In the genomic region with DNA sequence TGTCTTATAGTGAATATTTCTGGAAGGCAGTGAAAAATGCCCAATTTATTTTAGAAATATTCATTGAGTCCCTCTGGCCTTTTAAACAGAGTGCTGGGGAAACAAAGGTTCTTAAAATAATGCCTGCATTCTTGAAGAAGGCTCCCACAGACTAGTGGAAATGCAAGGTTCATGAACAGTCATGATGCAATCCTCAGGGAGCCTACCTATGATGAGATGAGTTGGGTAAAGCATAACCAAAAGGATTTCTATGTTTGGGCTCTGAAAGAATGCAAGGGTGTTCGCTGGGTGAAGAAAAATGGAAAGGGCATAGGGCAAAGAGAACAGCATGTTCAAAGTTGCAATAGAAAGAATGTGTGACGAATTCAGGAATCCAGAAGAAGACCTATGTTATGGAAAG, we compare ENCODE assay signal across 34 cellular contexts.
"Had no signal": no experiment of that assay in that cellular context is flagged by ENCODE, and none has a peak within 500 bp of the region (broad histone marks: within the 10 kb centered on the region; RNA-seq: fewer than 3 reads in every experiment).

No MANE protein-coding gene starts in this region.

- H3K27me3 Mint-ChIP-seq: activated B cell treated with CpG ODN at 0.5 μM for 24 hours; activated T-helper 17 cell treated with anti-CD3 and anti-CD28 coated beads, Interleukin-2, amount 50 U/mL, for 72 hours had no signal

- H3K36me3 Mint-ChIP-seq: activated CD4-positive, alpha-beta memory T cell treated with anti-CD3 and anti-CD28 coated beads for 36 hours; activated naive CD4-positive, alpha-beta T cell treated with anti-CD3 and anti-CD28 coated beads, Interleukin-2, amount 50 U/mL, for 72 hours; activated naive CD8-positive, alpha-beta T cell treated with anti-CD3 and anti-CD28 coated beads for 36 hours had no signal

- H3K27ac Mint-ChIP-seq: activated B cell treated with CpG ODN at 0.5 μM for 24 hours; activated CD4-positive, alpha-beta memory T cell treated with anti-CD3 and anti-CD28 coated beads for 36 hours; activated CD4-positive, alpha-beta T cell treated with anti-CD3 and anti-CD28 coated beads, Interleukin-2, amount 10 ng/mL, durations not matched to agents 24 days and 14 days; activated CD8-positive, alpha-beta T cell treated with anti-CD3 and anti-CD28 coated beads for 36 hours; activated naive CD4-positive, alpha-beta T cell treated with anti-CD3 and anti-CD28 coated beads for 36 hours; activated naive CD4-positive, alpha-beta T cell treated with anti-CD3 and anti-CD28 coated beads, Interleukin-2, amount 50 U/mL, for 72 hours; activated naive CD8-positive, alpha-beta T cell treated with anti-CD3 and anti-CD28 coated beads for 36 hours; activated T-cell treated with anti-CD3 and anti-CD28 coated beads, Interleukin-2, amount 50 U/mL, for 72 hours; activated T-helper 1 cell treated with anti-CD3 and anti-CD28 coated beads, Interleukin-12 subunit alpha, Interleukin-12 subunit beta, Interleukin-2, Interleukin-4 antibody, amounts not matched to agents 30 ng/mL and 10 ng/mL and 1 ng/mL, durations not matched to agents 14 hours and 24 hours and 36 hours; activated T-helper 17 cell treated with anti-CD3 and anti-CD28 coated beads, Interleukin-2, amount 50 U/mL, for 72 hours; T-helper 1 cell treated with Interleukin-12 subunit alpha and Interleukin-12 subunit beta and Interleukin-4 antibody, amounts not matched to agents 30 μg/mL and 1 μg/mL, for 36 hours; T-helper 2 cell treated with Interferon-gamma antibody and Interleukin-4, amounts not matched to agents 5 μg/mL and 100 μg/mL, for 36 hours had no signal

- H3K4me3 ChIP-seq: adrenal gland, body of pancreas, breast epithelium had no signal

- DNase-seq: activated B cell treated with CpG ODN at 0.5 μM for 24 hours; activated CD4-positive, alpha-beta memory T cell treated with anti-CD3 and anti-CD28 coated beads for 36 hours; activated CD4-positive, alpha-beta T cell treated with anti-CD3 and anti-CD28 coated beads for 4 hours; activated CD4-positive, alpha-beta T cell treated with anti-CD3 and anti-CD28 coated beads, Interleukin-2, amount 10 ng/mL, durations not matched to agents 24 days and 14 days; activated CD4-positive, alpha-beta T cell treated with anti-CD3 and anti-CD28 coated beads, Interleukin-2, amount 50 U/mL, for 1 hour; activated CD4-positive, alpha-beta T cell treated with anti-CD3 and anti-CD28 coated beads, Interleukin-2, amount 50 U/mL, for 4 hours; activated CD4-positive, CD25-positive, alpha-beta regulatory T cell treated with anti-CD3 and anti-CD28 coated beads, Interleukin-2, amount 50 U/mL, for 72 hours; activated CD8-positive, alpha-beta memory T cell treated with anti-CD3 and anti-CD28 coated beads, Interleukin-2, amount 50 U/mL, for 4 hours; activated CD8-positive, alpha-beta T cell treated with anti-CD3 and anti-CD28 coated beads for 36 hours; activated effector memory CD4-positive, alpha-beta T cell treated with anti-CD3 and anti-CD28 coated beads, Interleukin-2, amount 50 U/mL, for 16 hours; activated gamma-delta T cell treated with Interleukin-2 at 50 U/mL for 16 hours; activated naive CD4-positive, alpha-beta T cell; activated naive CD4-positive, alpha-beta T cell treated with anti-CD3 and anti-CD28 coated beads for 36 hours; activated naive CD4-positive, alpha-beta T cell treated with anti-CD3 and anti-CD28 coated beads, Interleukin-2, amount 50 U/mL, for 16 hours; activated naive CD8-positive, alpha-beta T cell treated with anti-CD3 and anti-CD28 coated beads for 36 hours; activated T-cell treated with anti-CD3 and anti-CD28 coated beads for 4 hours; activated T-cell treated with anti-CD3 and anti-CD28 coated beads, Interleukin-2, amount 50 U/mL, for 1 hour; activated T-cell treated with anti-CD3 and anti-CD28 coated beads, Interleukin-2, amount 50 U/mL, for 4 hours; activated T-cell treated with anti-CD3 and anti-CD28 coated beads, Interleukin-2, amount 50 U/mL, for 72 hours; adrenal gland; amniotic stem cell; aorta; body of pancreas; brain microvascular endothelial cell; central memory CD4-positive, alpha-beta T cell; T-helper 2 cell; T-helper 9 cell had no signal

- H3K36me3 ChIP-seq: adrenal gland, brain microvascular endothelial cell, breast epithelium had no signal

- H3K4me1 ChIP-seq: adrenal gland, body of pancreas, breast epithelium had no signal

- H3K4me3 Mint-ChIP-seq: activated B cell treated with CpG ODN at 0.5 μM for 24 hours; activated CD4-positive, alpha-beta memory T cell treated with anti-CD3 and anti-CD28 coated beads for 36 hours; activated CD4-positive, alpha-beta T cell treated with anti-CD3 and anti-CD28 coated beads, Interleukin-2, amount 10 ng/mL, durations not matched to agents 24 days and 14 days; activated CD8-positive, alpha-beta T cell treated with anti-CD3 and anti-CD28 coated beads for 36 hours; activated naive CD4-positive, alpha-beta T cell treated with anti-CD3 and anti-CD28 coated beads for 36 hours; activated naive CD8-positive, alpha-beta T cell treated with anti-CD3 and anti-CD28 coated beads for 36 hours; activated T-cell treated with anti-CD3 and anti-CD28 coated beads, Interleukin-2, amount 50 U/mL, for 4 hours; activated T-cell treated with anti-CD3 and anti-CD28 coated beads, Interleukin-2, amount 50 U/mL, for 72 hours; activated T-helper 1 cell treated with anti-CD3 and anti-CD28 coated beads, Interleukin-12 subunit alpha, Interleukin-12 subunit beta, Interleukin-2, Interleukin-4 antibody, amounts not matched to agents 30 ng/mL and 10 ng/mL and 1 ng/mL, durations not matched to agents 14 hours and 24 hours and 36 hours; activated T-helper 17 cell treated with anti-CD3 and anti-CD28 coated beads, Interleukin-2, amount 50 U/mL, for 72 hours; T-helper 1 cell treated with Interleukin-12 subunit alpha and Interleukin-12 subunit beta and Interleukin-4 antibody, amounts not matched to agents 30 μg/mL and 1 μg/mL, for 36 hours; T-helper 2 cell treated with Interferon-gamma antibody and Interleukin-4, amounts not matched to agents 5 μg/mL and 100 μg/mL, for 36 hours had no signal

- H3K9me3 ChIP-seq: adrenal gland, body of pancreas, breast epithelium had no signal

- H3K27ac ChIP-seq: adrenal gland, body of pancreas, brain microvascular endothelial cell, breast epithelium, VCaP had no signal

- ATAC-seq: activated CD8-positive, alpha-beta T cell treated with anti-CD3 and anti-CD28 coated beads for 36 hours; activated naive CD4-positive, alpha-beta T cell treated with anti-CD3 and anti-CD28 coated beads, Interleukin-2, amount 50 U/mL, for 72 hours; activated T-cell treated with anti-CD3 and anti-CD28 coated beads, Interleukin-2, amount 50 U/mL, for 4 hours; activated T-cell treated with anti-CD3 and anti-CD28 coated beads, Interleukin-2, amount 50 U/mL, for 72 hours; activated T-helper 17 cell treated with anti-CD3 and anti-CD28 coated beads, Interleukin-2, amount 50 U/mL, for 72 hours; body of pancreas had no signal

- H3K27me3 ChIP-seq: adrenal gland, body of pancreas, brain microvascular endothelial cell, breast epithelium had no signal

- H3K9me3 Mint-ChIP-seq: activated B cell treated with CpG ODN at 0.5 μM for 24 hours; activated CD4-positive, alpha-beta memory T cell treated with anti-CD3 and anti-CD28 coated beads for 36 hours; activated CD8-positive, alpha-beta T cell treated with anti-CD3 and anti-CD28 coated beads for 36 hours; activated naive CD4-positive, alpha-beta T cell treated with anti-CD3 and anti-CD28 coated beads for 36 hours; activated naive CD4-positive, alpha-beta T cell treated with anti-CD3 and anti-CD28 coated beads, Interleukin-2, amount 50 U/mL, for 72 hours; activated naive CD8-positive, alpha-beta T cell treated with anti-CD3 and anti-CD28 coated beads for 36 hours; activated T-cell treated with anti-CD3 and anti-CD28 coated beads, Interleukin-2, amount 50 U/mL, for 4 hours; activated T-cell treated with anti-CD3 and anti-CD28 coated beads, Interleukin-2, amount 50 U/mL, for 72 hours; activated T-helper 1 cell treated with anti-CD3 and anti-CD28 coated beads, Interleukin-12 subunit alpha, Interleukin-12 subunit beta, Interleukin-2, Interleukin-4 antibody, amounts not matched to agents 30 ng/mL and 10 ng/mL and 1 ng/mL, durations not matched to agents 14 hours and 24 hours and 36 hours; activated T-helper 17 cell treated with anti-CD3 and anti-CD28 coated beads, Interleukin-2, amount 50 U/mL, for 72 hours; T-helper 1 cell treated with Interleukin-12 subunit alpha and Interleukin-12 subunit beta and Interleukin-4 antibody, amounts not matched to agents 30 μg/mL and 1 μg/mL, for 36 hours; T-helper 2 cell treated with Interferon-gamma antibody and Interleukin-4, amounts not matched to agents 5 μg/mL and 100 μg/mL, for 36 hours had no signal

- H3K4me1 Mint-ChIP-seq: activated B cell treated with CpG ODN at 0.5 μM for 24 hours; activated CD4-positive, alpha-beta T cell treated with anti-CD3 and anti-CD28 coated beads, Interleukin-2, amount 10 ng/mL, durations not matched to agents 24 days and 14 days; activated naive CD8-positive, alpha-beta T cell treated with anti-CD3 and anti-CD28 coated beads for 36 hours; activated T-helper 17 cell treated with anti-CD3 and anti-CD28 coated beads, Interleukin-2, amount 50 U/mL, for 72 hours had no signal
